Comparison of ENCODE assay signal across 8 cellular contexts in genomic region chr15:39756806-39757522, GRCh38. TPM values are rescaled to one million over a fixed set of nuclear protein-coding genes. Genes with fewer than 3 reads are reported as not detected.
DNase-seq lines count a peak whose midpoint lies in the region; ATAC-seq and TF ChIP-seq lines count a peak whose summit lies in the region.

No MANE protein-coding gene starts in this region.

- H3K27ac ChIP-seq in IMR-90 (ENCODE audit: insufficient read depth, low read length) (no peak overlapping the region), OCI-LY7 (ENCODE audit: low read depth, low read length, poor library complexity, severe bottlenecking) (no peak overlapping the region)

- H3K27me3 Mint-ChIP-seq in nephron progenitor cell (ENCODE audit: low read depth, poor library complexity) = no peaks in the 10 kb centered on the region

- intact Hi-C loops in IMR-90 (cut with micrococcal nuclease) = loop anchor here (1.0 to 10.0 kb wide), 4 partner anchors 71 to 1049 kb away; no protein-coding TSS in a partner anchor
- intact Hi-C loops in OCI-LY7 (cut with micrococcal nuclease; ENCODE audit: unreplicated experiment) = loop anchor here (1.0 to 5.0 kb wide), 2 partner anchors 71 to 1050 kb away; no protein-coding TSS in a partner anchor

- H2BK20ac ChIP-seq in IMR-90 (ENCODE audit: low read depth, low read length) = 0 out of 2 replicates have a peak overlapping the region, but pooled peaks have one; percentile 44

- no peak overlapping the region for H3K4me2 ChIP-seq in IMR-90 (ENCODE audit: low read depth, low read length)
- no peak overlapping the region for H3K4me2 ChIP-seq in OCI-LY7 (ENCODE audit: low read length)

- H2AFZ ChIP-seq in IMR-90 (replicated peaks; ENCODE audit: low read length, poor library complexity) (no peak overlapping the region), OCI-LY7 (ENCODE audit: low read length) (no peak overlapping the region)

- no peak overlapping the region for H2AK9ac ChIP-seq in IMR-90 (replicated peaks; ENCODE audit: low read depth, low read length, poor library complexity)

- no peak overlapping the region for H2BK5ac ChIP-seq in IMR-90 (ENCODE audit: low read depth, low read length, poor library complexity, severe bottlenecking)

- no peaks in the 10 kb centered on the region for H3K9me2 ChIP-seq in OCI-LY7 (ENCODE audit: insufficient read depth, low read length)

- BruUV-seq in IMR-90 (replicated peaks; lab: Mats Ljungman, UMichigan) (no TSS peak), OCI-LY7 (replicated peaks; lab: Mats Ljungman, UMichigan) (no TSS peak)

- H3K4me1 ChIP-seq in IMR-90 (ENCODE audit: control insufficient read depth, insufficient read depth, low read length) (no peaks in the 10 kb centered on the region), OCI-LY7 (ENCODE audit: insufficient read depth, low read length, poor library complexity, severe bottlenecking) (no peaks in the 10 kb centered on the region)

- no peak for TF ChIP-seq POLR2A in IMR-90 (IDR thresholded peaks at IDR 0.05; ENCODE audit: low read depth, low read length)

- H3K4me3 Mint-ChIP-seq in nephron progenitor cell = no peak overlapping the region

- dilution Hi-C loops in IMR-90 (cut with HindIII; ENCODE audit: low sequenced_read_pairs, unreplicated experiment) = no loop called here

- H3K9me3 Mint-ChIP-seq in nephron progenitor cell = no peaks in the 10 kb centered on the region

- no peak overlapping the region for H3K14ac ChIP-seq in IMR-90 (replicated peaks; ENCODE audit: low read depth, low read length)

- POLR2A ChIA-PET in IMR-90 (lab: Charles Lee; ENCODE audit: unreplicated experiment) = interaction anchor here (1.4 to 2.0 kb wide), 2 partner anchors 159 to 171 kb away, joined by 4 to 8 read pairs; no protein-coding TSS in a partner anchor
- POLR2A ChIA-PET in OCI-LY7 (lab: Charles Lee) = interaction anchor here (0.5 kb wide), 2 partner anchors 348 to 756 kb away, joined by 4 read pairs; no protein-coding TSS in a partner anchor

- no peak overlapping the region for H3K23ac ChIP-seq in IMR-90 (ENCODE audit: low read depth, low read length)

- H3K36me3 Mint-ChIP-seq in nephron progenitor cell (ENCODE audit: low read depth) = no peaks in the 10 kb centered on the region

- no peaks in the 10 kb centered on the region for H3K4me1 Mint-ChIP-seq in nephron progenitor cell

- H3K56ac ChIP-seq in IMR-90 (ENCODE audit: extremely low read depth, insufficient read depth, low read length) = no peak overlapping the region

- H3K27me3 ChIP-seq in IMR-90 (ENCODE audit: control insufficient read depth, insufficient read depth, low read length) = no peaks in the 10 kb centered on the region

- no peaks in the 10 kb centered on the region for H3K79me2 ChIP-seq in OCI-LY7 (ENCODE audit: insufficient read depth, low read depth, low read length)

- in situ Hi-C loops in IMR-90 (cut with MboI; ENCODE audit: low sequenced_read_pairs) = loop anchor here (25.0 kb wide), 1 partner anchor 595 kb away; no protein-coding TSS in a partner anchor

- no CpG with 5 or more reads among the region's 2 CpGs for WGBS in IMR-90 (ENCODE audit: extremely low coverage in 2 of 2, insufficient read length in 1 of 2), 2 experiments

- no peaks in the 10 kb centered on the region for H3K79me1 ChIP-seq in IMR-90 (ENCODE audit: low read depth in 1 of 2, low read length in 2 of 2)

- no peak overlapping the region; the same call in 1 of the 2 replicates for H3K9ac ChIP-seq in IMR-90 (ENCODE audit: low read depth, low read length)

- peak; percentile 76 for TF ChIP-seq RAD21 in IMR-90 (IDR thresholded peaks at IDR 0.05; ENCODE audit: low read length)

- H4K8ac ChIP-seq in IMR-90 (ENCODE audit: low read depth in 2 of 2, low read length in 2 of 2) = no peak overlapping the region

- no peak overlapping the region for H2AK5ac ChIP-seq in IMR-90 (ENCODE audit: low read depth, low read length)

- DNase-seq in DMS153 treated with DMSO at 0.1 percent for 48 hours (lab: John Stamatoyannopoulos, UW; ENCODE audit: unreplicated experiment) = peak; percentile 1
- peak; percentile 83 for DNase-seq in IMR-90
- DNase-seq in OCI-LY7 (ENCODE audit: low spot score) = peak; percentile 69
- peak; percentile 82 for DNase-seq in dermis blood vessel endothelial cell
- peak; percentile 23 for DNase-seq in nephron progenitor cell
- DNase-seq in 8988T = no peak

- H3K36me3 ChIP-seq in IMR-90 (ENCODE audit: control insufficient read depth, insufficient read depth, low read length) = no peaks in the 10 kb centered on the region
- no peaks in the 10 kb centered on the region for H3K36me3 ChIP-seq in OCI-LY7 (ENCODE audit: insufficient read depth, low read length)

- H3K9me3 ChIP-seq in IMR-90 (ENCODE audit: control insufficient read depth, insufficient read depth, low read length) (peaks cover 6% of the 10 kb centered on the region), OCI-LY7 (ENCODE audit: low read length) (no peaks in the 10 kb centered on the region)

- ATAC-seq in IMR-90 (ENCODE audit: low read depth) (peak; percentile 35; the same call in 1 of the 2 replicates), GM21528 (IDR thresholded peaks at IDR 0.05; ENCODE audit: low FRiP score, unreplicated experiment) (no peak), GM18517 (IDR thresholded peaks at IDR 0.05; ENCODE audit: unreplicated experiment) (no peak)

- H3K18ac ChIP-seq in IMR-90 (ENCODE audit: low read depth, low read length) = no peak overlapping the region

- H3K4ac ChIP-seq in IMR-90 (ENCODE audit: low read depth, low read length) = no peak overlapping the region

- no peak overlapping the region; the same call in 2 of the 3 replicates for H2BK15ac ChIP-seq in IMR-90 (ENCODE audit: low read depth, low read length)

- no peak overlapping the region for H4K91ac ChIP-seq in IMR-90 (ENCODE audit: insufficient read depth, low read depth, low read length)

- no peak overlapping the region for H3K27ac Mint-ChIP-seq in nephron progenitor cell

- TF ChIP-seq CTCF in IMR-90 (conservative IDR thresholded peaks at IDR 0.05; ENCODE audit: low read depth, low read length) = peak; percentile 80
- TF ChIP-seq CTCF in OCI-LY7 (conservative IDR thresholded peaks at IDR 0.05; ENCODE audit: low read length) = peak; percentile 90
- TF ChIP-seq CTCF in nephron progenitor cell (IDR thresholded peaks at IDR 0.05) = peak; percentile 89

- H2BK120ac ChIP-seq in IMR-90 (ENCODE audit: low read depth, low read length) = no peak overlapping the region

- no peak overlapping the region for H4K5ac ChIP-seq in IMR-90 (ENCODE audit: low read depth, low read length)

- no peaks in the 10 kb centered on the region for H4K20me1 ChIP-seq in IMR-90 (ENCODE audit: insufficient read depth, low read length)
- no peaks in the 10 kb centered on the region for H4K20me1 ChIP-seq in OCI-LY7 (ENCODE audit: insufficient read depth, low read length)

- no peaks in the 10 kb centered on the region for H3K9me1 ChIP-seq in IMR-90 (ENCODE audit: insufficient read depth, low read length)

- no peak overlapping the region for H3K4me3 ChIP-seq in IMR-90 (ENCODE audit: insufficient read depth, low read depth, low read length)
- H3K4me3 ChIP-seq in OCI-LY7 (ENCODE audit: low read depth, low read length, poor library complexity, severe bottlenecking) = no peak overlapping the region

- CTCF ChIA-PET in IMR-90 (lab: Yijun Ruan, JAX) = interaction anchor here (0.8 to 4.1 kb wide), 19 partner anchors 8 to 1049 kb away, joined by 3 to 28 read pairs (median 4); partner anchors contain the start of genes FSIP1 and THBS1
- CTCF ChIA-PET in OCI-LY7 (lab: Charles Lee; ENCODE audit: unreplicated experiment) = no interaction called here

TF ChIP-seq in IMR-90, 13 proteins besides CTCF, POLR2A, EP300 and RAD21:
- TF ChIP-seq ELK1 (IDR thresholded peaks at IDR 0.05; ENCODE audit: borderline replicate concordance, low read depth, low read length) = no peak
- TF ChIP-seq MAZ (IDR thresholded peaks at IDR 0.05; ENCODE audit: borderline replicate concordance, low read depth, low read length) = no peak
- TF ChIP-seq RFX5 (IDR thresholded peaks at IDR 0.05; ENCODE audit: low read depth, low read length) = no peak
- no peak for TF ChIP-seq MAFK (IDR thresholded peaks at IDR 0.05; ENCODE audit: low read depth, low read length)
- TF ChIP-seq SMC3 (IDR thresholded peaks at IDR 0.05; ENCODE audit: low read depth, low read length) = peak; percentile 81
TF ChIP-seq in IMR-90: peak in this region for 1.

RNA-seq across cellular contexts. Expression of gene FSIP1, which starts 25.7 kb away (rescaled TPM):
- total RNA-seq in IMR-90 (2012; rRNA removed) = 0.18 and 0.56 TPM in 2 replicates
- 0.03 and 0.10 TPM in 2 replicates for polyA plus RNA-seq in IMR-90 (2012; rRNA removed)
- 0.01 and 0.02 TPM in 2 replicates for polyA plus RNA-seq in IMR-90 (2012; cell fraction: cytosol; rRNA removed)
- 0.11 TPM in 1 of 2 replicates, not detected in the other for polyA plus RNA-seq in IMR-90 (2012; cell fraction: nucleus; rRNA removed; ENCODE audit: low replicate concordance)
- 0.21 and 0.28 TPM in 2 replicates for total RNA-seq in OCI-LY7 (2014; rRNA removed; shearing (Covaris generic))
- 0.65 and 0.66 TPM in 2 replicates for total RNA-seq in OCI-LY7 (2022)
- 0.37 and 0.85 TPM in 2 replicates for total RNA-seq in dermis blood vessel endothelial cell
